In genomic region chr19:58394821-58395219, GRCh38 we compare ENCODE assay signal across 15 cellular contexts. TPM values are rescaled to one million over a fixed set of nuclear protein-coding genes. Genes with fewer than 3 reads are reported as not detected.
DNase-seq lines count a peak whose midpoint lies in the region; ATAC-seq and TF ChIP-seq lines count a peak whose summit lies in the region.
"Had no signal": no experiment of that assay in that cellular context is flagged by ENCODE, and none has a peak within 500 bp of the region (broad histone marks: within the 10 kb centered on the region; RNA-seq: fewer than 3 reads in every experiment).

No MANE protein-coding gene starts in this region.

- peak; percentile 23 for ATAC-seq in activated CD4-positive, alpha-beta T cell treated with anti-CD3 and anti-CD28 coated beads for 36 hours
- ATAC-seq in Panc1 (peak; percentile 10; the same call in 1 of the 2 replicates), foreskin keratinocyte (peak; percentile 12)
- peak; percentile 3 for ATAC-seq in stimulated activated effector memory CD8-positive, alpha-beta T cell treated with anti-CD3 and anti-CD28 coated beads, Interleukin-12 subunit alpha, Interleukin-12 subunit beta, amount 100 ng/mL, for 72 hours
- ATAC-seq: CD8-positive, alpha-beta T cell had no signal

- intact Hi-C loops in activated CD4-positive, alpha-beta T cell treated with anti-CD3 and anti-CD28 coated beads for 36 hours (cut with DNase I, micrococcal nuclease): no loop called here
- intact Hi-C loops in Panc1 (cut with micrococcal nuclease; ENCODE audit: unreplicated experiment): no loop called here

- no peak for DNase-seq in activated CD4-positive, alpha-beta T cell treated with anti-CD3 and anti-CD28 coated beads for 36 hours
- DNase-seq in activated CD4-positive, alpha-beta T cell treated with anti-CD3 and anti-CD28 coated beads, Interleukin-2, amount 50 U/mL, for 48 hours: no peak
- DNase-seq in Panc1 (ENCODE audit: low read depth, low spot score) (no peak), foreskin keratinocyte (peak in 1 of 2 donors; percentile 54), GM10266 (ENCODE audit: extremely low spot score) (no peak), COLO668 (lab: John Stamatoyannopoulos, UW; ENCODE audit: unreplicated experiment) (no peak), HEK293T (ENCODE audit: extremely low spot score) (no peak)
- DNase-seq in stimulated activated effector memory CD8-positive, alpha-beta T cell treated with anti-CD3 and anti-CD28 coated beads, Interleukin-12 subunit alpha, Interleukin-12 subunit beta, amount 100 ng/mL, for 72 hours (ENCODE audit: low spot score in 2 of 2): no peak
- DNase-seq: activated CD4-positive, alpha-beta T cell treated with anti-CD3 and anti-CD28 coated beads, Interleukin-2, amount 10 ng/mL, durations not matched to agents 7 days and 5 days; CD8-positive, alpha-beta T cell; hippocampal formation; left ventricle myocardium inferior; MV-4-11; SIG-M5 had no signal

- H3K27me3 Mint-ChIP-seq in activated CD4-positive, alpha-beta T cell treated with anti-CD3 and anti-CD28 coated beads for 36 hours: peaks cover 2% of the 10 kb centered on the region
- H3K27me3 Mint-ChIP-seq: activated CD4-positive, alpha-beta T cell treated with anti-CD3 and anti-CD28 coated beads, Interleukin-2, amount 10 ng/mL, durations not matched to agents 7 days and 5 days; activated T-helper 17 cell treated with anti-CD3 and anti-CD28 coated beads, Interleukin-2, amount 50 U/mL, for 72 hours had no signal

- no peak overlapping the region for H3K4me3 Mint-ChIP-seq in activated CD4-positive, alpha-beta T cell treated with anti-CD3 and anti-CD28 coated beads for 36 hours
- no peak overlapping the region for H3K4me3 Mint-ChIP-seq in stimulated activated effector memory CD8-positive, alpha-beta T cell treated with anti-CD3 and anti-CD28 coated beads, Interleukin-12 subunit alpha, Interleukin-12 subunit beta, amount 100 ng/mL, for 72 hours
- H3K4me3 Mint-ChIP-seq: activated CD4-positive, alpha-beta T cell treated with anti-CD3 and anti-CD28 coated beads, Interleukin-2, amount 10 ng/mL, durations not matched to agents 7 days and 5 days; activated T-helper 17 cell treated with anti-CD3 and anti-CD28 coated beads, Interleukin-2, amount 50 U/mL, for 72 hours; CD8-positive, alpha-beta T cell had no signal

- peaks cover 21% of the 10 kb centered on the region for H3K4me1 Mint-ChIP-seq in activated CD4-positive, alpha-beta T cell treated with anti-CD3 and anti-CD28 coated beads for 36 hours
- H3K4me1 Mint-ChIP-seq in stimulated activated effector memory CD8-positive, alpha-beta T cell treated with anti-CD3 and anti-CD28 coated beads, Interleukin-12 subunit alpha, Interleukin-12 subunit beta, amount 100 ng/mL, for 72 hours: peaks cover 21% of the 10 kb centered on the region
- H3K4me1 Mint-ChIP-seq: activated T-helper 17 cell treated with anti-CD3 and anti-CD28 coated beads, Interleukin-2, amount 50 U/mL, for 72 hours had no signal

- no peaks in the 10 kb centered on the region for H3K9me3 Mint-ChIP-seq in activated CD4-positive, alpha-beta T cell treated with anti-CD3 and anti-CD28 coated beads for 36 hours (ENCODE audit: low read depth)
- no peaks in the 10 kb centered on the region for H3K9me3 Mint-ChIP-seq in stimulated activated effector memory CD8-positive, alpha-beta T cell treated with anti-CD3 and anti-CD28 coated beads, Interleukin-12 subunit alpha, Interleukin-12 subunit beta, amount 100 ng/mL, for 72 hours
- H3K9me3 Mint-ChIP-seq: activated CD4-positive, alpha-beta T cell treated with anti-CD3 and anti-CD28 coated beads, Interleukin-2, amount 10 ng/mL, durations not matched to agents 7 days and 5 days; activated T-helper 17 cell treated with anti-CD3 and anti-CD28 coated beads, Interleukin-2, amount 50 U/mL, for 72 hours; CD8-positive, alpha-beta T cell had no signal

- BruUV-seq in Panc1 (replicated peaks; lab: Mats Ljungman, UMichigan): no TSS peak

- peaks cover 49% of the 10 kb centered on the region for H3K36me3 Mint-ChIP-seq in activated CD4-positive, alpha-beta T cell treated with anti-CD3 and anti-CD28 coated beads for 36 hours (ENCODE audit: low read depth)
- H3K36me3 Mint-ChIP-seq in stimulated activated effector memory CD8-positive, alpha-beta T cell treated with anti-CD3 and anti-CD28 coated beads, Interleukin-12 subunit alpha, Interleukin-12 subunit beta, amount 100 ng/mL, for 72 hours: peaks cover 71% of the 10 kb centered on the region

- peaks cover 16% of the 10 kb centered on the region for H3K36me3 ChIP-seq in Panc1 (ENCODE audit: control insufficient read depth, insufficient read depth, low read length)

- H3K27me3 ChIP-seq in Panc1 (ENCODE audit: control insufficient read depth, insufficient read depth, low read length) (no peaks in the 10 kb centered on the region), foreskin keratinocyte (peaks cover 13% of the 10 kb centered on the region)

- POLR2A ChIA-PET in activated CD4-positive, alpha-beta T cell treated with anti-CD3 and anti-CD28 coated beads for 36 hours (lab: Charles Lee): no interaction called here
- POLR2A ChIA-PET in Panc1 (lab: Charles Lee) (interaction anchor here (0.6 kb wide), 1 partner anchor 733 kb away, joined by 3 read pairs; no protein-coding TSS in a partner anchor), HEK293T (lab: Yijun Ruan, JAX) (interaction anchor here (1.0 to 1.8 kb wide), 3 partner anchors 12 to 149 kb away, joined by 3 to 5 read pairs (median 5); partner anchors contain the start of genes TRIM28 and ZNF584)

- TF ChIP-seq CTCF in Panc1 (IDR thresholded peaks at IDR 0.05): no peak
- no peak for TF ChIP-seq CTCF in foreskin keratinocyte (conservative IDR thresholded peaks at IDR 0.05)
- no peak for TF ChIP-seq CTCF in GM10266 (IDR thresholded peaks at IDR 0.05; ENCODE audit: control insufficient read depth, insufficient read depth, low read depth, missing control alignments)

- no peaks in the 10 kb centered on the region for H3K9me3 ChIP-seq in Panc1 (ENCODE audit: control insufficient read depth, insufficient read depth, low read depth, low read length)
- H3K9me3 ChIP-seq: left ventricle myocardium inferior had no signal

- H3K27ac Mint-ChIP-seq in activated CD4-positive, alpha-beta T cell treated with anti-CD3 and anti-CD28 coated beads for 36 hours: no peak overlapping the region
- no peak overlapping the region for H3K27ac Mint-ChIP-seq in stimulated activated effector memory CD8-positive, alpha-beta T cell treated with anti-CD3 and anti-CD28 coated beads, Interleukin-12 subunit alpha, Interleukin-12 subunit beta, amount 100 ng/mL, for 72 hours
- H3K27ac Mint-ChIP-seq: activated CD4-positive, alpha-beta T cell treated with anti-CD3 and anti-CD28 coated beads, Interleukin-2, amount 10 ng/mL, durations not matched to agents 7 days and 5 days; activated T-helper 17 cell treated with anti-CD3 and anti-CD28 coated beads, Interleukin-2, amount 50 U/mL, for 72 hours; CD8-positive, alpha-beta T cell had no signal

- H3K4me1 ChIP-seq in Panc1 (ENCODE audit: control insufficient read depth, insufficient read depth, low read length) (peaks cover 17% of the 10 kb centered on the region), foreskin keratinocyte (no peaks in the 10 kb centered on the region)

- no peak overlapping the region for H3K4me3 ChIP-seq in Panc1 (ENCODE audit: low read depth in 2 of 2, low read length in 2 of 2)
- H3K4me3 ChIP-seq: left ventricle myocardium inferior had no signal

- H3K27ac ChIP-seq in Panc1 (ENCODE audit: low read length) (no peak overlapping the region), foreskin keratinocyte (no peak overlapping the region)
- H3K27ac ChIP-seq: left ventricle myocardium inferior had no signal

- CTCF ChIA-PET in activated CD4-positive, alpha-beta T cell treated with anti-CD3 and anti-CD28 coated beads for 36 hours (lab: Charles Lee): no interaction called here
- CTCF ChIA-PET in Panc1 (lab: Charles Lee): no interaction called here
- CTCF ChIA-PET in HEK293T (lab: Yijun Ruan, JAX): no interaction called here

- in situ Hi-C loops in Panc1 (cut with HindIII; ENCODE audit: low pct_unique_long_range_greater_than_20kb, low sequenced_read_pairs): no loop called here

TF ChIP-seq in HEK293T, 16 proteins besides CTCF, POLR2A, EP300 and RAD21 (continues in another document):
- TF ChIP-seq L3MBTL2 (conservative IDR thresholded peaks at IDR 0.05) (no peak), CTBP1 (IDR thresholded peaks at IDR 0.05; ENCODE audit: borderline replicate concordance) (no peak), NFRKB (IDR thresholded peaks at IDR 0.05) (no peak), LEF1 (IDR thresholded peaks at IDR 0.05; ENCODE audit: borderline replicate concordance) (no peak), ARNT (IDR thresholded peaks at IDR 0.05) (no peak), HDGF (IDR thresholded peaks at IDR 0.05; ENCODE audit: borderline replicate concordance) (no peak), SUZ12 (IDR thresholded peaks at IDR 0.05) (no peak), BHLHE40 (IDR thresholded peaks at IDR 0.05; ENCODE audit: borderline replicate concordance) (no peak)

RNA-seq across cellular contexts. Expression of gene RNF225, which starts 0.6 kb away (rescaled TPM):
- under 1 TPM; 0.25 to 0.56 TPM for total RNA-seq in activated CD4-positive, alpha-beta T cell treated with anti-CD3 and anti-CD28 coated beads for 36 hours
- total RNA-seq in Panc1 (2021; ENCODE audit: unreplicated experiment): 1.6 TPM
- polyA plus RNA-seq in Panc1 (2012; ENCODE audit: insufficient read length): 0.23 TPM
- total RNA-seq in foreskin keratinocyte: 0.11 and 0.24 TPM in 2 replicates
- not detected in 2 replicates for polyA plus RNA-seq in foreskin keratinocyte
- total RNA-seq: left ventricle myocardium inferior had no signal

RNA-seq across cellular contexts. Expression of gene RPS5, which starts 7.8 kb away (rescaled TPM):
- total RNA-seq in activated CD4-positive, alpha-beta T cell treated with anti-CD3 and anti-CD28 coated beads for 36 hours: 1,000 to 10,000 TPM; 1,234 to 1,535 TPM
- total RNA-seq in Panc1 (2021; ENCODE audit: unreplicated experiment): 1,487 TPM
- polyA plus RNA-seq in Panc1 (2012; ENCODE audit: insufficient read length): 2,835 TPM
- total RNA-seq in foreskin keratinocyte: 1,574 and 1,581 TPM in 2 replicates
- 2,220 and 2,246 TPM in 2 replicates for polyA plus RNA-seq in foreskin keratinocyte

RNA-seq across cellular contexts. Expression of gene ZNF584, which starts 13.6 kb away (rescaled TPM):
- 10 to 100 TPM in 1 of 2 experiments, 1 to 10 TPM in 1; 9.9 to 11.2 TPM for total RNA-seq in activated CD4-positive, alpha-beta T cell treated with anti-CD3 and anti-CD28 coated beads for 36 hours
- total RNA-seq in Panc1 (2021; ENCODE audit: unreplicated experiment): 29.0 TPM
- polyA plus RNA-seq in Panc1 (2012; ENCODE audit: insufficient read length): 16.4 TPM
- total RNA-seq in foreskin keratinocyte: 14.5 and 15.5 TPM in 2 replicates
- 7.7 and 8.9 TPM in 2 replicates for polyA plus RNA-seq in foreskin keratinocyte

RNA-seq across cellular contexts. Expression of gene ZNF837, which starts 14.0 kb away (rescaled TPM):
- 1 to 10 TPM; 2.0 to 2.5 TPM for total RNA-seq in activated CD4-positive, alpha-beta T cell treated with anti-CD3 and anti-CD28 coated beads for 36 hours
- total RNA-seq in Panc1 (2021; ENCODE audit: unreplicated experiment) (1.6 TPM), foreskin keratinocyte (0.78 and 1.2 TPM in 2 replicates)
- 3.7 TPM for polyA plus RNA-seq in Panc1 (2012; ENCODE audit: insufficient read length)
- polyA plus RNA-seq in foreskin keratinocyte: 0.82 and 1.2 TPM in 2 replicates

RNA-seq across cellular contexts. Expression of gene ZNF497, which starts 32.3 kb away (rescaled TPM):
- 1 to 10 TPM; 1.1 to 1.5 TPM for total RNA-seq in activated CD4-positive, alpha-beta T cell treated with anti-CD3 and anti-CD28 coated beads for 36 hours
- total RNA-seq in Panc1 (2021; ENCODE audit: unreplicated experiment): 1.9 TPM
- polyA plus RNA-seq in Panc1 (2012; ENCODE audit: insufficient read length): 4.0 TPM
- total RNA-seq in foreskin keratinocyte: 0.28 and 0.41 TPM in 2 replicates
- 0.33 and 0.43 TPM in 2 replicates for polyA plus RNA-seq in foreskin keratinocyte
